ENCODE assay signal across 9 cellular contexts in the genomic region with DNA sequence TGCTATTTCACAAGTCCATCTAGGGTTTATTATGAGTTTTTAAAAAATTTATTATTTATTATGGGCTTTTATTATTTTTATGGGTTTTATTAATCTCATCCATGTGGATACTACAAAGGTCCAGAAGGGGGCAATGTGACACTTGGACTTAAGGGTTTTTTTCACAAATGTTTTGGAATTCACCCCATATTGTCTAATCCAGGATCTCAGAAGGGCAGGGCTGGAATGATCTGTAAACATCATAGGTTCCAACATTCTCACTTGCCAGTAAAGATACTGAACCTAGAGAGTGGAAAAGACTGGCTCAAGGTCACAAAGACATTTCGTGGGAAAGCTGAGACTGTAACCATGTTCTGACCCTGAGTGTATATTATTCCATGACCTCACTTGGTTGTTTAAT. TPM values are rescaled to one million over a fixed set of nuclear protein-coding genes. Genes with fewer than 3 reads are reported as not detected.
A peak's percentile ranks its signal among the peaks of the same experiment; 100 is the strongest.
DNase-seq lines count a peak whose midpoint lies in the region; ATAC-seq and TF ChIP-seq lines count a peak whose summit lies in the region.
"Had no signal": no experiment of that assay in that cellular context is flagged by ENCODE, and none has a peak within 500 bp of the region (broad histone marks: within the 10 kb centered on the region; RNA-seq: fewer than 3 reads in every experiment).

No MANE protein-coding gene starts in this region.

- no peaks in the 10 kb centered on the region for H3K4me1 Mint-ChIP-seq in endothelial cell (ENCODE audit: unreplicated experiment)

- H3K36me3 Mint-ChIP-seq in endothelial cell (ENCODE audit: low read depth, unreplicated experiment), result no peaks in the 10 kb centered on the region

- H3K9me3 Mint-ChIP-seq in endothelial cell (ENCODE audit: unreplicated experiment), result no peaks in the 10 kb centered on the region
- H3K9me3 Mint-ChIP-seq: stimulated activated naive CD8-positive, alpha-beta T cell treated with anti-CD3 and anti-CD28 coated beads, Interleukin-15, Interleukin-2, amounts not matched to agents 100 ng/mL and 50 ng/mL, for 24 hours had no signal

- H3K4me3 Mint-ChIP-seq in endothelial cell (ENCODE audit: unreplicated experiment), result no peak overlapping the region
- H3K4me3 Mint-ChIP-seq: stimulated activated naive CD8-positive, alpha-beta T cell treated with anti-CD3 and anti-CD28 coated beads, Interleukin-15, Interleukin-2, amounts not matched to agents 100 ng/mL and 50 ng/mL, for 24 hours had no signal

- ATAC-seq in GM21515 (IDR thresholded peaks at IDR 0.05; ENCODE audit: unreplicated experiment), result no peak

- H3K27me3 Mint-ChIP-seq in endothelial cell (ENCODE audit: unreplicated experiment), result peaks cover 1% of the 10 kb centered on the region
- H3K27me3 Mint-ChIP-seq: stimulated activated naive CD8-positive, alpha-beta T cell treated with anti-CD3 and anti-CD28 coated beads, Interleukin-15, Interleukin-2, amounts not matched to agents 100 ng/mL and 50 ng/mL, for 24 hours had no signal

- no peak overlapping the region for H3K4me3 ChIP-seq in skeletal muscle cell (ENCODE audit: low read depth, low read length)

- DNase-seq in NCI-H2171 treated with DMSO at 0.1 percent for 48 hours (lab: John Stamatoyannopoulos, UW) (peak; percentile 28), NCI-H2171 (lab: John Stamatoyannopoulos, UW) (no peak), NCI-H1694 treated with DMSO at 0.1 percent for 48 hours (lab: John Stamatoyannopoulos, UW) (peak; percentile 41), endothelial cell (ENCODE audit: low spot score) (no peak), skeletal muscle cell (ENCODE audit: low read depth) (peak; percentile 14), nucleus accumbens (lab: John Stamatoyannopoulos, UW) (no peak), substantia nigra (lab: John Stamatoyannopoulos, UW) (no peak)

- H3K27ac Mint-ChIP-seq in endothelial cell (ENCODE audit: unreplicated experiment), result no peak overlapping the region
- H3K27ac Mint-ChIP-seq: stimulated activated naive CD8-positive, alpha-beta T cell treated with anti-CD3 and anti-CD28 coated beads, Interleukin-15, Interleukin-2, amounts not matched to agents 100 ng/mL and 50 ng/mL, for 24 hours had no signal

- peak; percentile 66 for TF ChIP-seq CTCF in endothelial cell (IDR thresholded peaks at IDR 0.05; ENCODE audit: unreplicated experiment)

- H3K27ac ChIP-seq in substantia nigra (ENCODE audit: low read depth, low read length, poor library complexity, severe bottlenecking), result no peak overlapping the region

RNA-seq across cellular contexts. Expression of gene NIM1K, which starts 35.6 kb away (rescaled TPM):
- 0.15 TPM for total RNA-seq in endothelial cell (ENCODE audit: unreplicated experiment)

Comparison
In these comparisons a context has a peak if more than half of its experiments do, and no peak if none do; other contexts are left out.
1. DNase-seq: peak in NCI-H2171 treated with DMSO at 0.1 percent for 48 hours (single experiment), NCI-H1694 treated with DMSO at 0.1 percent for 48 hours (single experiment) and skeletal muscle cell (single experiment); none in NCI-H2171 (single experiment), endothelial cell (single experiment), nucleus accumbens (0 of 56) and substantia nigra (0 of 49).